In the genomic region with DNA sequence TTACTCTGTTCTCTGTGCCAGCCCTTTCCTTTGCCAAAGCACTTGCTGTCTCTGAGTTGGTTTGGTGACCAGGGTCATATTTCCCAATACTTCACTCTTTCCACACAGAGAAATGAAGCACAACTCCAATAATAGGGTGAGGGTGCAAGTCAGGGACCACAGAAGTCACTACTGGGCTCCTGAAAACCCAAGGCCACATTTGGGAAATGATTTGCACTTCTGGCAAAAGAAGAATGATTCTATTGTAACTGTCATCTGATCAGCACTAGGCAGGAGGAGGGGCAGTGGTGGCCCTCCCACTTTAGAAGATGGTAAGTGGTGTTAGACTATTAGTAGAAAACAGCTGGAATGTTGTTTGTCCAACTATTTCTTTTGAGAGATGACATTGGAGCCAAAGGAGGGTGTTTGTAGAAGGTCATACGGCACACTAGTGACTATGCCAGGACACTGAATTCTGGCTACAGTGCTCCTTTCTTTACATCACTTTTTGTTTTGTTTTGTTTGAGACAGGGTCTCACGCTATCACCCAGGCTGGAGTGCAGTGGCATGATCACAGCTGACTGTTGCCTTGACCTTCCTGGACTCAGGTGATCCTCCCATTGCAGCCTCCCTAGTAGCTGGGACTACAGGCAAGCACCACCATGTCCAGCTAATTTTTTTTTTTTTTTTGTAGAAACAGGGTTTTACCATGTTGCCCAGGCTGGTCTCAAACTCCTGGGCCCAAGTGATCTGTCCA, we compare ENCODE assay signal across 1 cellular context.
TF ChIP-seq lines count a peak whose summit lies in the region.

No MANE protein-coding gene starts in this region.

TF ChIP-seq in HepG2, 621 proteins besides CTCF, POLR2A, EP300 and RAD21 (continued from another document and continues in another):
- TF ChIP-seq ZNF350 (CRISPR knock-in tag; IDR thresholded peaks at IDR 0.05; ENCODE audit: borderline replicate concordance, low read depth) (peak; percentile 22; the same call in 1 of the 2 replicates), GLI4 (CRISPR knock-in tag; IDR thresholded peaks at IDR 0.05; ENCODE audit: borderline replicate concordance) (no peak), NRL (CRISPR knock-in tag; IDR thresholded peaks at IDR 0.05; ENCODE audit: borderline replicate concordance) (no peak), SUZ12 (IDR thresholded peaks at IDR 0.05; ENCODE audit: low read depth, low read length) (no peak), TCF7 (IDR thresholded peaks at IDR 0.05; ENCODE audit: low read depth) (0 out of 2 replicates have a peak, but pooled peaks have one; percentile 15), MAFK (conservative IDR thresholded peaks at IDR 0.05 in 1 of 2, IDR thresholded peaks at IDR 0.05 in 1 of 2; ENCODE audit: low read length in 2 of 2) (no peak), MEIS2 (CRISPR knock-in tag; IDR thresholded peaks at IDR 0.05) (no peak), HOXA5 (CRISPR knock-in tag; IDR thresholded peaks at IDR 0.05) (no peak), PITX1 (CRISPR knock-in tag; IDR thresholded peaks at IDR 0.05) (0 out of 2 replicates have a peak, but pooled peaks have one; percentile 46), ZMYM3 (CRISPR knock-in tag; IDR thresholded peaks at IDR 0.05) (0 out of 2 replicates have a peak, but pooled peaks have one; percentile 48), ZNF616 (CRISPR knock-in tag; IDR thresholded peaks at IDR 0.05; ENCODE audit: low read depth) (no peak), NR2F6 (IDR thresholded peaks at IDR 0.05) (peak; percentile 34; the same call in 1 of the 2 replicates), NR2F6 (CRISPR knock-in tag; IDR thresholded peaks at IDR 0.05) (peak; percentile 61; the same call in 1 of the 2 replicates), HMG20B (CRISPR knock-in tag; conservative IDR thresholded peaks at IDR 0.05) (no peak), ZNF263 (CRISPR knock-in tag; IDR thresholded peaks at IDR 0.05) (peak; percentile 79), ZNF274 (CRISPR knock-in tag; IDR thresholded peaks at IDR 0.05) (no peak), JARID2 (CRISPR knock-in tag; IDR thresholded peaks at IDR 0.05; ENCODE audit: insufficient replicate concordance) (no peak), ZNF121 (CRISPR knock-in tag; IDR thresholded peaks at IDR 0.05) (no peak), TEAD3 (CRISPR knock-in tag; optimal IDR thresholded peaks at IDR 0.05; ENCODE audit: borderline replicate concordance) (peak; percentile 42), ZFY (CRISPR knock-in tag; IDR thresholded peaks at IDR 0.05) (no peak), FOSL2 (CRISPR knock-in tag; IDR thresholded peaks at IDR 0.05) (no peak), ZNF180 (CRISPR knock-in tag; IDR thresholded peaks at IDR 0.05; ENCODE audit: borderline replicate concordance, low read depth) (no peak), ZNF670 (CRISPR knock-in tag; IDR thresholded peaks at IDR 0.05; ENCODE audit: borderline replicate concordance) (no peak), TARDBP (CRISPR knock-in tag; IDR thresholded peaks at IDR 0.05) (no peak), ZMYM2 (CRISPR knock-in tag; IDR thresholded peaks at IDR 0.05) (peak; percentile 42; the same call in 1 of the 2 replicates), ZNF724P (CRISPR knock-in tag; IDR thresholded peaks at IDR 0.05; ENCODE audit: borderline replicate concordance) (no peak), SATB2 (CRISPR knock-in tag; IDR thresholded peaks at IDR 0.05) (no peak), FOXK2 (IDR thresholded peaks at IDR 0.05) (no peak), KAT2B (IDR thresholded peaks at IDR 0.05; ENCODE audit: borderline replicate concordance, low read depth, low read length) (no peak)
- TF ChIP-seq, protein P1, sequence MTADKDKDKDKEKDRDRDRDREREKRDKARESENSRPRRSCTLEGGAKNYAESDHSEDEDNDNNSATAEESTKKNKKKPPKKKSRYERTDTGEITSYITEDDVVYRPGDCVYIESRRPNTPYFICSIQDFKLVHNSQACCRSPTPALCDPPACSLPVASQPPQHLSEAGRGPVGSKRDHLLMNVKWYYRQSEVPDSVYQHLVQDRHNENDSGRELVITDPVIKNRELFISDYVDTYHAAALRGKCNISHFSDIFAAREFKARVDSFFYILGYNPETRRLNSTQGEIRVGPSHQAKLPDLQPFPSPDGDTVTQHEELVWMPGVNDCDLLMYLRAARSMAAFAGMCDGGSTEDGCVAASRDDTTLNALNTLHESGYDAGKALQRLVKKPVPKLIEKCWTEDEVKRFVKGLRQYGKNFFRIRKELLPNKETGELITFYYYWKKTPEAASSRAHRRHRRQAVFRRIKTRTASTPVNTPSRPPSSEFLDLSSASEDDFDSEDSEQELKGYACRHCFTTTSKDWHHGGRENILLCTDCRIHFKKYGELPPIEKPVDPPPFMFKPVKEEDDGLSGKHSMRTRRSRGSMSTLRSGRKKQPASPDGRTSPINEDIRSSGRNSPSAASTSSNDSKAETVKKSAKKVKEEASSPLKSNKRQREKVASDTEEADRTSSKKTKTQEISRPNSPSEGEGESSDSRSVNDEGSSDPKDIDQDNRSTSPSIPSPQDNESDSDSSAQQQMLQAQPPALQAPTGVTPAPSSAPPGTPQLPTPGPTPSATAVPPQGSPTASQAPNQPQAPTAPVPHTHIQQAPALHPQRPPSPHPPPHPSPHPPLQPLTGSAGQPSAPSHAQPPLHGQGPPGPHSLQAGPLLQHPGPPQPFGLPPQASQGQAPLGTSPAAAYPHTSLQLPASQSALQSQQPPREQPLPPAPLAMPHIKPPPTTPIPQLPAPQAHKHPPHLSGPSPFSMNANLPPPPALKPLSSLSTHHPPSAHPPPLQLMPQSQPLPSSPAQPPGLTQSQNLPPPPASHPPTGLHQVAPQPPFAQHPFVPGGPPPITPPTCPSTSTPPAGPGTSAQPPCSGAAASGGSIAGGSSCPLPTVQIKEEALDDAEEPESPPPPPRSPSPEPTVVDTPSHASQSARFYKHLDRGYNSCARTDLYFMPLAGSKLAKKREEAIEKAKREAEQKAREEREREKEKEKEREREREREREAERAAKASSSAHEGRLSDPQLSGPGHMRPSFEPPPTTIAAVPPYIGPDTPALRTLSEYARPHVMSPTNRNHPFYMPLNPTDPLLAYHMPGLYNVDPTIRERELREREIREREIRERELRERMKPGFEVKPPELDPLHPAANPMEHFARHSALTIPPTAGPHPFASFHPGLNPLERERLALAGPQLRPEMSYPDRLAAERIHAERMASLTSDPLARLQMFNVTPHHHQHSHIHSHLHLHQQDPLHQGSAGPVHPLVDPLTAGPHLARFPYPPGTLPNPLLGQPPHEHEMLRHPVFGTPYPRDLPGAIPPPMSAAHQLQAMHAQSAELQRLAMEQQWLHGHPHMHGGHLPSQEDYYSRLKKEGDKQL (CRISPR knock-in tag; IDR thresholded peaks at IDR 0.05; ENCODE audit: low read depth) = peak; percentile 19; the same call in 1 of the 2 replicates
- TF ChIP-seq, protein P2, sequence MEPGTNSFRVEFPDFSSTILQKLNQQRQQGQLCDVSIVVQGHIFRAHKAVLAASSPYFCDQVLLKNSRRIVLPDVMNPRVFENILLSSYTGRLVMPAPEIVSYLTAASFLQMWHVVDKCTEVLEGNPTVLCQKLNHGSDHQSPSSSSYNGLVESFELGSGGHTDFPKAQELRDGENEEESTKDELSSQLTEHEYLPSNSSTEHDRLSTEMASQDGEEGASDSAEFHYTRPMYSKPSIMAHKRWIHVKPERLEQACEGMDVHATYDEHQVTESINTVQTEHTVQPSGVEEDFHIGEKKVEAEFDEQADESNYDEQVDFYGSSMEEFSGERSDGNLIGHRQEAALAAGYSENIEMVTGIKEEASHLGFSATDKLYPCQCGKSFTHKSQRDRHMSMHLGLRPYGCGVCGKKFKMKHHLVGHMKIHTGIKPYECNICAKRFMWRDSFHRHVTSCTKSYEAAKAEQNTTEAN (CRISPR knock-in tag; conservative IDR thresholded peaks at IDR 0.05) = peak; percentile 82; the same call in 1 of the 2 replicates
- TF ChIP-seq, protein P3, sequence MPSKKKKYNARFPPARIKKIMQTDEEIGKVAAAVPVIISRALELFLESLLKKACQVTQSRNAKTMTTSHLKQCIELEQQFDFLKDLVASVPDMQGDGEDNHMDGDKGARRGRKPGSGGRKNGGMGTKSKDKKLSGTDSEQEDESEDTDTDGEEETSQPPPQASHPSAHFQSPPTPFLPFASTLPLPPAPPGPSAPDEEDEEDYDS (CRISPR knock-in tag; IDR thresholded peaks at IDR 0.05) = no peak
- TF ChIP-seq, protein P4, sequence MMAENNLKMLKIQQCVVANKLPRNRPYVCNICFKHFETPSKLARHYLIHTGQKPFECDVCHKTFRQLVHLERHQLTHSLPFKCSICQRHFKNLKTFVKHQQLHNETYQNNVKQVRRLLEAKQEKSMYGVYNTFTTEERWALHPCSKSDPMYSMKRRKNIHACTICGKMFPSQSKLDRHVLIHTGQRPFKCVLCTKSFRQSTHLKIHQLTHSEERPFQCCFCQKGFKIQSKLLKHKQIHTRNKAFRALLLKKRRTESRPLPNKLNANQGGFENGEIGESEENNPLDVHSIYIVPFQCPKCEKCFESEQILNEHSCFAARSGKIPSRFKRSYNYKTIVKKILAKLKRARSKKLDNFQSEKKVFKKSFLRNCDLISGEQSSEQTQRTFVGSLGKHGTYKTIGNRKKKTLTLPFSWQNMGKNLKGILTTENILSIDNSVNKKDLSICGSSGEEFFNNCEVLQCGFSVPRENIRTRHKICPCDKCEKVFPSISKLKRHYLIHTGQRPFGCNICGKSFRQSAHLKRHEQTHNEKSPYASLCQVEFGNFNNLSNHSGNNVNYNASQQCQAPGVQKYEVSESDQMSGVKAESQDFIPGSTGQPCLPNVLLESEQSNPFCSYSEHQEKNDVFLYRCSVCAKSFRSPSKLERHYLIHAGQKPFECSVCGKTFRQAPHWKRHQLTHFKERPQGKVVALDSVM (CRISPR knock-in tag; IDR thresholded peaks at IDR 0.05) = peak; percentile 95
- TF ChIP-seq, protein P5, sequence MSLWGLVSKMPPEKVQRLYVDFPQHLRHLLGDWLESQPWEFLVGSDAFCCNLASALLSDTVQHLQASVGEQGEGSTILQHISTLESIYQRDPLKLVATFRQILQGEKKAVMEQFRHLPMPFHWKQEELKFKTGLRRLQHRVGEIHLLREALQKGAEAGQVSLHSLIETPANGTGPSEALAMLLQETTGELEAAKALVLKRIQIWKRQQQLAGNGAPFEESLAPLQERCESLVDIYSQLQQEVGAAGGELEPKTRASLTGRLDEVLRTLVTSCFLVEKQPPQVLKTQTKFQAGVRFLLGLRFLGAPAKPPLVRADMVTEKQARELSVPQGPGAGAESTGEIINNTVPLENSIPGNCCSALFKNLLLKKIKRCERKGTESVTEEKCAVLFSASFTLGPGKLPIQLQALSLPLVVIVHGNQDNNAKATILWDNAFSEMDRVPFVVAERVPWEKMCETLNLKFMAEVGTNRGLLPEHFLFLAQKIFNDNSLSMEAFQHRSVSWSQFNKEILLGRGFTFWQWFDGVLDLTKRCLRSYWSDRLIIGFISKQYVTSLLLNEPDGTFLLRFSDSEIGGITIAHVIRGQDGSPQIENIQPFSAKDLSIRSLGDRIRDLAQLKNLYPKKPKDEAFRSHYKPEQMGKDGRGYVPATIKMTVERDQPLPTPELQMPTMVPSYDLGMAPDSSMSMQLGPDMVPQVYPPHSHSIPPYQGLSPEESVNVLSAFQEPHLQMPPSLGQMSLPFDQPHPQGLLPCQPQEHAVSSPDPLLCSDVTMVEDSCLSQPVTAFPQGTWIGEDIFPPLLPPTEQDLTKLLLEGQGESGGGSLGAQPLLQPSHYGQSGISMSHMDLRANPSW (CRISPR knock-in tag; IDR thresholded peaks at IDR 0.05; ENCODE audit: borderline replicate concordance) = 0 out of 2 replicates have a peak, but pooled peaks have one; percentile 47
- TF ChIP-seq, protein P6, sequence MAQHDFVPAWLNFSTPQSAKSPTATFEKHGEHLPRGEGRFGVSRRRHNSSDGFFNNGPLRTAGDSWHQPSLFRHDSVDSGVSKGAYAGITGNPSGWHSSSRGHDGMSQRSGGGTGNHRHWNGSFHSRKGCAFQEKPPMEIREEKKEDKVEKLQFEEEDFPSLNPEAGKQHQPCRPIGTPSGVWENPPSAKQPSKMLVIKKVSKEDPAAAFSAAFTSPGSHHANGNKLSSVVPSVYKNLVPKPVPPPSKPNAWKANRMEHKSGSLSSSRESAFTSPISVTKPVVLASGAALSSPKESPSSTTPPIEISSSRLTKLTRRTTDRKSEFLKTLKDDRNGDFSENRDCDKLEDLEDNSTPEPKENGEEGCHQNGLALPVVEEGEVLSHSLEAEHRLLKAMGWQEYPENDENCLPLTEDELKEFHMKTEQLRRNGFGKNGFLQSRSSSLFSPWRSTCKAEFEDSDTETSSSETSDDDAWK (CRISPR knock-in tag; IDR thresholded peaks at IDR 0.05) = no peak
- TF ChIP-seq, protein P7, sequence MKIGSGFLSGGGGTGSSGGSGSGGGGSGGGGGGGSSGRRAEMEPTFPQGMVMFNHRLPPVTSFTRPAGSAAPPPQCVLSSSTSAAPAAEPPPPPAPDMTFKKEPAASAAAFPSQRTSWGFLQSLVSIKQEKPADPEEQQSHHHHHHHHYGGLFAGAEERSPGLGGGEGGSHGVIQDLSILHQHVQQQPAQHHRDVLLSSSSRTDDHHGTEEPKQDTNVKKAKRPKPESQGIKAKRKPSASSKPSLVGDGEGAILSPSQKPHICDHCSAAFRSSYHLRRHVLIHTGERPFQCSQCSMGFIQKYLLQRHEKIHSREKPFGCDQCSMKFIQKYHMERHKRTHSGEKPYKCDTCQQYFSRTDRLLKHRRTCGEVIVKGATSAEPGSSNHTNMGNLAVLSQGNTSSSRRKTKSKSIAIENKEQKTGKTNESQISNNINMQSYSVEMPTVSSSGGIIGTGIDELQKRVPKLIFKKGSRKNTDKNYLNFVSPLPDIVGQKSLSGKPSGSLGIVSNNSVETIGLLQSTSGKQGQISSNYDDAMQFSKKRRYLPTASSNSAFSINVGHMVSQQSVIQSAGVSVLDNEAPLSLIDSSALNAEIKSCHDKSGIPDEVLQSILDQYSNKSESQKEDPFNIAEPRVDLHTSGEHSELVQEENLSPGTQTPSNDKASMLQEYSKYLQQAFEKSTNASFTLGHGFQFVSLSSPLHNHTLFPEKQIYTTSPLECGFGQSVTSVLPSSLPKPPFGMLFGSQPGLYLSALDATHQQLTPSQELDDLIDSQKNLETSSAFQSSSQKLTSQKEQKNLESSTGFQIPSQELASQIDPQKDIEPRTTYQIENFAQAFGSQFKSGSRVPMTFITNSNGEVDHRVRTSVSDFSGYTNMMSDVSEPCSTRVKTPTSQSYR (CRISPR knock-in tag; IDR thresholded peaks at IDR 0.05; ENCODE audit: borderline replicate concordance) = peak; percentile 32; the same call in 1 of the 2 replicates
- TF ChIP-seq, protein P8, sequence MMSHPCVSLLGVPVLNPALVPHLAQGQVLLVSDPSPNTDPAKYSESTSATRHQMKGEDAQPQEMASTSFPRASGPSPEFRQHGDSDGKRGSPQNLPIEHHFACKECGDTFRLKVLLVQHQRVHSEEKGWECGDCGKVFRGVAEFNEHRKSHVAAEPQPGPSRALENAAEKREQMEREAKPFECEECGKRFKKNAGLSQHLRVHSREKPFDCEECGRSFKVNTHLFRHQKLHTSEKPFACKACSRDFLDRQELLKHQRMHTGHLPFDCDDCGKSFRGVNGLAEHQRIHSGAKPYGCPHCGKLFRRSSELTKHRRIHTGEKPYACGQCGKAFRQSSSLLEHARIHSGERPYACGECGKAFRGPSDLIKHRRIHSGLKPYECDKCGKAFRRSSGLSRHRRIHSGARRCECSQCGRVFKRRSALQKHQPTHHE (CRISPR knock-in tag; IDR thresholded peaks at IDR 0.05; ENCODE audit: borderline replicate concordance) = no peak
- TF ChIP-seq, protein P9, sequence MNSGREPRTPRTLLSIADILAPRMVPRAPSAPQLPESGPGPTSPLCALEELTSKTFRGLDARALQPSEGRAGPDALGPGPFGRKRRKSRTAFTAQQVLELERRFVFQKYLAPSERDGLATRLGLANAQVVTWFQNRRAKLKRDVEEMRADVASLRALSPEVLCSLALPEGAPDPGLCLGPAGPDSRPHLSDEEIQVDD (CRISPR knock-in tag; IDR thresholded peaks at IDR 0.05; ENCODE audit: borderline replicate concordance) = no peak
